18 cellular contexts compared by ENCODE assay signal in the genomic region with DNA sequence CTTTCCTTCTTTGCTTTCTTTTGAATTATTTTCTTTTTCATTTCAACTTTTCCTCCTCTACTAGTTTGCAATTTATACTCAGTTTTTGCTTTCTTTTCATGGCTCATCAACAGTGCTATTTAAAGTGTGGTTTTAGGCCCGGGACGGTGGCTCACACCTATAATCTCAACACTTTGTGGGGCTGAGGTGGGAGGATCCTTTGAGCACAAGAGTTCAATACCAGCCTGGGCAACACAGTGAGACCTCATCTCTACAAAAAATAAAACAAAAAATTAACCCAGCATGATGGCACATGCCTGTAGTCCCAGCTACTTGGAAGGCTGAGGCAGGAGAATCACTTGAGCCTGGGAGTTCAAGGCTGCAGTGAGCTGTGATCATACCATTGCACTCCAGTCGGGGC. TPM values are rescaled to one million over a fixed set of nuclear protein-coding genes. Genes with fewer than 3 reads are reported as not detected.
DNase-seq lines count a peak whose midpoint lies in the region; ATAC-seq and TF ChIP-seq lines count a peak whose summit lies in the region.
"Had no signal": no experiment of that assay in that cellular context is flagged by ENCODE, and none has a peak within 500 bp of the region (broad histone marks: within the 10 kb centered on the region; RNA-seq: fewer than 3 reads in every experiment).

No MANE protein-coding gene starts in this region.

- peaks cover 7 to 9% of the 10 kb centered on the region in 2 donors for H3K36me3 Mint-ChIP-seq in activated T-cell treated with anti-CD3 and anti-CD28 coated beads, Interleukin-2, amount 50 U/mL, for 72 hours (ENCODE audit: insufficient read depth in 2 of 2)
- H3K36me3 Mint-ChIP-seq in IgD-negative memory B cell: no peaks in the 10 kb centered on the region
- peaks cover 7 to 14% of the 10 kb centered on the region in 2 donors for H3K36me3 Mint-ChIP-seq in stimulated activated naive B cell treated with anti-CD40 and anti-IgM and Interleukin-4, amounts not matched to agents 10 μg/mL and 1 μg/mL and 100 μg/mL, for 72 hours

- no peaks in the 10 kb centered on the region for H3K27me3 Mint-ChIP-seq in activated T-cell treated with anti-CD3 and anti-CD28 coated beads, Interleukin-2, amount 50 U/mL, for 72 hours (ENCODE audit: low read depth)
- H3K27me3 Mint-ChIP-seq in IgD-negative memory B cell: no peaks in the 10 kb centered on the region
- no peaks in the 10 kb centered on the region for H3K27me3 Mint-ChIP-seq in stimulated activated naive B cell treated with anti-CD40 and anti-IgM and Interleukin-4, amounts not matched to agents 10 μg/mL and 1 μg/mL and 100 μg/mL, for 72 hours

- peaks cover 3 to 7% of the 10 kb centered on the region in 2 donors for H3K9me3 Mint-ChIP-seq in activated T-cell treated with anti-CD3 and anti-CD28 coated beads, Interleukin-2, amount 50 U/mL, for 72 hours
- H3K9me3 Mint-ChIP-seq in IgD-negative memory B cell: peaks cover 0 to 2% (median 0%) of the 10 kb centered on the region in 3 donors
- peaks cover 9 to 10% of the 10 kb centered on the region in 2 donors for H3K9me3 Mint-ChIP-seq in stimulated activated naive B cell treated with anti-CD40 and anti-IgM and Interleukin-4, amounts not matched to agents 10 μg/mL and 1 μg/mL and 100 μg/mL, for 72 hours

- intact Hi-C loops in lower lobe of right lung (cut with DNase I): no loop called here

- no peak overlapping the region for H3K4me3 Mint-ChIP-seq in activated T-cell treated with anti-CD3 and anti-CD28 coated beads, Interleukin-2, amount 50 U/mL, for 72 hours
- peak overlapping the region in 2 of 4 donors; percentile 70 to 78 for H3K4me3 Mint-ChIP-seq in IgD-negative memory B cell
- no peak overlapping the region for H3K4me3 Mint-ChIP-seq in stimulated activated naive B cell treated with anti-CD40 and anti-IgM and Interleukin-4, amounts not matched to agents 10 μg/mL and 1 μg/mL and 100 μg/mL, for 72 hours

- H3K4me1 Mint-ChIP-seq in activated T-cell treated with anti-CD3 and anti-CD28 coated beads, Interleukin-2, amount 50 U/mL, for 72 hours (ENCODE audit: low read depth): peaks cover 38% of the 10 kb centered on the region
- peaks cover 29 to 30% (median 29%) of the 10 kb centered on the region in 3 donors for H3K4me1 Mint-ChIP-seq in IgD-negative memory B cell
- peaks cover 17 to 42% of the 10 kb centered on the region in 2 donors for H3K4me1 Mint-ChIP-seq in stimulated activated naive B cell treated with anti-CD40 and anti-IgM and Interleukin-4, amounts not matched to agents 10 μg/mL and 1 μg/mL and 100 μg/mL, for 72 hours

- no peaks in the 10 kb centered on the region for H3K36me3 ChIP-seq in lower lobe of right lung
- H3K36me3 ChIP-seq: Peyer's patch had no signal

- no peaks in the 10 kb centered on the region for H3K4me1 ChIP-seq in lower lobe of right lung
- H3K4me1 ChIP-seq: Peyer's patch had no signal

- ATAC-seq in activated T-cell treated with anti-CD3 and anti-CD28 coated beads, Interleukin-2, amount 50 U/mL, for 72 hours (replicated peaks in 1 of 2): no peak
- no peak for ATAC-seq in stimulated activated naive B cell treated with anti-CD40 and anti-IgM and Interleukin-4, amounts not matched to agents 10 μg/mL and 1 μg/mL and 100 μg/mL, for 72 hours (replicated peaks)
- ATAC-seq in lower lobe of right lung: no peak
- ATAC-seq: HCT116, Right ventricle myocardium inferior had no signal

- no peak for DNase-seq in activated T-cell treated with anti-CD3 and anti-CD28 coated beads, Interleukin-2, amount 50 U/mL, for 72 hours
- no peak for DNase-seq in activated T-cell treated with anti-CD3 and anti-CD28 coated beads, Interleukin-2, amount 50 U/mL, for 1 hour
- DNase-seq in ecto neural progenitor cell (ENCODE audit: low spot score) (peak; percentile 6), lower lobe of right lung (no peak), NCI-H2171 (lab: John Stamatoyannopoulos, UW) (no peak)
- no peak for DNase-seq in stimulated activated naive B cell treated with anti-CD40 and anti-IgM and Interleukin-4, amounts not matched to agents 10 μg/mL and 1 μg/mL and 100 μg/mL, for 72 hours
- DNase-seq: C1 segment of cervical spinal cord; DMS79 treated with DMSO at 0.1 percent for 48 hours; GOT3; KG1; NCI-H1105 treated with DMSO at 0.1 percent for 48 hours; NCI-H1694; NCI-H2081 treated with DMSO at 0.1 percent for 48 hours; NK-92 treated with Interleukin-12 subunit alpha and Interleukin-12 subunit beta, amount 100 ng/mL, for 24 hours had no signal

- peak overlapping the region; percentile 89 for H3K27ac Mint-ChIP-seq in activated T-cell treated with anti-CD3 and anti-CD28 coated beads, Interleukin-2, amount 50 U/mL, for 72 hours
- H3K27ac Mint-ChIP-seq in IgD-negative memory B cell: peak overlapping the region; percentile 72 to 97 (median 81)
- H3K27ac Mint-ChIP-seq in stimulated activated naive B cell treated with anti-CD40 and anti-IgM and Interleukin-4, amounts not matched to agents 10 μg/mL and 1 μg/mL and 100 μg/mL, for 72 hours: peak overlapping the region; percentile 73

- no peak for TF ChIP-seq CTCF in lower lobe of right lung (IDR thresholded peaks at IDR 0.05)

- no peak overlapping the region for H3K4me3 ChIP-seq in lower lobe of right lung
- H3K4me3 ChIP-seq: Peyer's patch had no signal

- no peak overlapping the region for H3K27ac ChIP-seq in lower lobe of right lung
- H3K27ac ChIP-seq: Peyer's patch had no signal

- peaks cover 7% of the 10 kb centered on the region for H3K9me3 ChIP-seq in lower lobe of right lung
- H3K9me3 ChIP-seq: Peyer's patch had no signal

- H3K27me3 ChIP-seq in lower lobe of right lung (ENCODE audit: low read depth): no peaks in the 10 kb centered on the region
- H3K27me3 ChIP-seq: Peyer's patch had no signal

RNA-seq across cellular contexts. Expression of a gene that starts 20.4 kb away (rescaled TPM):
- 10 to 100 TPM; 56.7 to 59.3 TPM for total RNA-seq in activated T-cell treated with anti-CD3 and anti-CD28 coated beads, Interleukin-2, amount 50 U/mL, for 72 hours
- polyA plus RNA-seq in IgD-negative memory B cell: 24.7 TPM
- 34.6 TPM for total RNA-seq in lower lobe of right lung

RNA-seq across cellular contexts. Expression of a gene that starts 56.8 kb away (rescaled TPM):
- 100 to 1,000 TPM; 137 to 145 TPM for total RNA-seq in activated T-cell treated with anti-CD3 and anti-CD28 coated beads, Interleukin-2, amount 50 U/mL, for 72 hours
- 248 TPM for polyA plus RNA-seq in IgD-negative memory B cell
- 218 TPM for total RNA-seq in lower lobe of right lung
